8 cellular contexts compared by ENCODE assay signal in genomic region chr19:46350029-46350757, GRCh38. TPM values are rescaled to one million over a fixed set of nuclear protein-coding genes. Genes with fewer than 3 reads are reported as not detected.
DNase-seq lines count a peak whose midpoint lies in the region; ATAC-seq and TF ChIP-seq lines count a peak whose summit lies in the region.

No MANE protein-coding gene starts in this region.

- peaks cover 16 to 23% of the 10 kb centered on the region in 2 donors for H3K36me3 ChIP-seq in thyroid gland

- no peaks in the 10 kb centered on the region for H3K9me3 Mint-ChIP-seq in activated T-cell treated with anti-CD3 and anti-CD28 coated beads, Interleukin-2, amount 50 U/mL, for 4 hours
- no peaks in the 10 kb centered on the region for H3K9me3 Mint-ChIP-seq in immature natural killer cell

- 28 to 39% methylated on average over 7 of the region's 8 CpGs for WGBS in thyroid gland, 2 donors

- H3K4me1 ChIP-seq in thyroid gland: peaks cover 54 to 68% of the 10 kb centered on the region in 2 donors

- H3K27me3 ChIP-seq in thyroid gland: no peaks in the 10 kb centered on the region

- H3K9me3 ChIP-seq in thyroid gland: no peaks in the 10 kb centered on the region

- DNase-seq in activated T-cell treated with anti-CD3 and anti-CD28 coated beads, Interleukin-2, amount 50 U/mL, for 4 hours: no peak
- DNase-seq in activated T-cell treated with anti-CD3 and anti-CD28 coated beads for 4 hours (no peak), immature natural killer cell (no peak), thyroid gland (peak; percentile 31 to 55), midbrain (lab: John Stamatoyannopoulos, UW) (no peak)
- peak; percentile 41 to 53 for DNase-seq in activated CD4-positive, alpha-beta T cell treated with anti-CD3 and anti-CD28 coated beads, Interleukin-2, amount 50 U/mL, for 48 hours

- peaks cover 17% of the 10 kb centered on the region for H3K36me3 Mint-ChIP-seq in activated T-cell treated with anti-CD3 and anti-CD28 coated beads, Interleukin-2, amount 50 U/mL, for 4 hours (ENCODE audit: insufficient read depth)
- H3K36me3 Mint-ChIP-seq in immature natural killer cell: peaks cover 0 to 11% (median 7%) of the 10 kb centered on the region in 3 donors

- H3K27ac Mint-ChIP-seq in immature natural killer cell: peak overlapping the region; percentile 85 to 96 (median 94)

- peak overlapping the region; percentile 97 for H3K4me3 Mint-ChIP-seq in activated T-cell treated with anti-CD3 and anti-CD28 coated beads, Interleukin-2, amount 50 U/mL, for 4 hours
- H3K4me3 Mint-ChIP-seq in immature natural killer cell: peak overlapping the region; percentile 73 to 98 (median 87)

- no peak overlapping the region for H3K4me3 ChIP-seq in thyroid gland (replicated peaks in 1 of 3)

- peak overlapping the region; percentile 58 to 72 (median 64) for H3K27ac ChIP-seq in thyroid gland

- intact Hi-C loops in thyroid gland (cut with DNase I): no loop called here

- H3K4me1 Mint-ChIP-seq in activated T-cell treated with anti-CD3 and anti-CD28 coated beads, Interleukin-2, amount 50 U/mL, for 4 hours (ENCODE audit: low read depth): peaks cover 58% of the 10 kb centered on the region
- H3K4me1 Mint-ChIP-seq in immature natural killer cell: peaks cover 69 to 94% of the 10 kb centered on the region in 2 donors

- no peaks in the 10 kb centered on the region for H3K27me3 Mint-ChIP-seq in activated T-cell treated with anti-CD3 and anti-CD28 coated beads, Interleukin-2, amount 50 U/mL, for 4 hours (ENCODE audit: low read depth)
- peaks cover 15 to 20% (median 17%) of the 10 kb centered on the region in 3 donors for H3K27me3 Mint-ChIP-seq in immature natural killer cell (ENCODE audit: low read depth in 3 of 3)

- no peak for TF ChIP-seq CTCF in thyroid gland (IDR thresholded peaks at IDR 0.05)

- no peak for TF ChIP-seq POLR2A in thyroid gland (IDR thresholded peaks at IDR 0.05)

- ATAC-seq in activated T-cell treated with anti-CD3 and anti-CD28 coated beads, Interleukin-2, amount 50 U/mL, for 4 hours: no peak
- no peak for ATAC-seq in GM18498 (IDR thresholded peaks at IDR 0.05; ENCODE audit: unreplicated experiment)
- no peak for ATAC-seq in HG03039 (IDR thresholded peaks at IDR 0.05; ENCODE audit: unreplicated experiment)

RNA-seq across cellular contexts. Expression of gene PPP5C, which starts 3.3 kb away (rescaled TPM):
- total RNA-seq in activated T-cell treated with anti-CD3 and anti-CD28 coated beads, Interleukin-2, amount 50 U/mL, for 4 hours: 100 to 1,000 TPM; 149 to 154 (median 154) TPM
- 10 to 100 TPM; 25.0 to 80.9 (median 63.8) TPM for polyA plus RNA-seq in immature natural killer cell
- total RNA-seq in thyroid gland: 100 to 1,000 TPM in 1 of 4 donors, 10 to 100 TPM in 3; 63.3 to 112 (median 80.7) TPM

RNA-seq across cellular contexts. Expression of gene HIF3A, which starts 53.4 kb away (rescaled TPM):
- under 1 TPM in 1 of 3 donors, not detected in 2; 0.54 TPM for total RNA-seq in activated T-cell treated with anti-CD3 and anti-CD28 coated beads, Interleukin-2, amount 50 U/mL, for 4 hours
- polyA plus RNA-seq in immature natural killer cell: not detected
- total RNA-seq in thyroid gland: 10 to 100 TPM; 49.1 to 88.3 (median 66.0) TPM

Comparison
In these comparisons a context has a peak if more than half of its experiments do, and no peak if none do; other contexts are left out.
1. DNase-seq: peak in activated CD4-positive, alpha-beta T cell treated with anti-CD3 and anti-CD28 coated beads, Interleukin-2, amount 50 U/mL, for 48 hours (2 of 2) and thyroid gland (2 of 2); none in activated T-cell treated with anti-CD3 and anti-CD28 coated beads, Interleukin-2, amount 50 U/mL, for 4 hours (single experiment), activated T-cell treated with anti-CD3 and anti-CD28 coated beads for 4 hours (single experiment), immature natural killer cell (0 of 3) and midbrain (single experiment).
2. RNA of gene HIF3A, which starts 53.4 kb away (total RNA-seq): 49.1 to 88.3 TPM in thyroid gland; 0.54 TPM in activated T-cell treated with anti-CD3 and anti-CD28 coated beads, Interleukin-2, amount 50 U/mL, for 4 hours; every median in the first group is over 10 times any median in the second.